29 cellular contexts compared by ENCODE assay signal in genomic region chr3:123692671-123693070, GRCh38.
DNase-seq lines count a peak whose midpoint lies in the region; ATAC-seq, FAIRE-seq and TF ChIP-seq lines count a peak whose summit lies in the region.
"Had no signal": no experiment of that assay in that cellular context is flagged by ENCODE, and none has a peak within 500 bp of the region (broad histone marks: within the 10 kb centered on the region; RNA-seq: fewer than 3 reads in every experiment).

No MANE protein-coding gene starts in this region.

- intact Hi-C loops in heart left ventricle (cut with DNase I): no loop called here
- intact Hi-C loops in Right ventricle myocardium inferior (cut with DNase I): no loop called here
- intact Hi-C loops in lower lobe of right lung (cut with DNase I): no loop called here
- intact Hi-C loops in uterus (cut with DNase I; ENCODE audit: low total_unique reads): no loop called here

- H3K9ac ChIP-seq in skeletal muscle satellite cell (ENCODE audit: low read depth, low read length): peak overlapping the region; percentile 31

- peaks cover 0 to 4% (median 0%) of the 10 kb centered on the region in 9 donors for H3K36me3 ChIP-seq in heart left ventricle
- H3K36me3 ChIP-seq in lower lobe of right lung: peaks cover 18% of the 10 kb centered on the region
- no peaks in the 10 kb centered on the region for H3K36me3 ChIP-seq in skeletal muscle satellite cell (ENCODE audit: insufficient read depth, low read length)
- no peaks in the 10 kb centered on the region for H3K36me3 ChIP-seq in uterus
- H3K36me3 ChIP-seq: neutrophil had no signal

- H3K4me2 ChIP-seq in skeletal muscle satellite cell (ENCODE audit: low read length): peak overlapping the region; percentile 51

- ATAC-seq in heart left ventricle (no peak), Right ventricle myocardium inferior (no peak), lower lobe of right lung (no peak)
- ATAC-seq in activated naive CD8-positive, alpha-beta T cell treated with anti-CD3 and anti-CD28 coated beads, Interleukin-2, amount 50 U/mL, for 24 hours: no peak
- ATAC-seq: activated CD4-positive, alpha-beta T cell treated with anti-CD3 and anti-CD28 coated beads for 36 hours; activated T-cell treated with anti-CD3 and anti-CD28 coated beads, Interleukin-2, amount 50 U/mL, for 72 hours; left lobe of liver had no signal

- TF ChIP-seq CTCF in heart left ventricle (IDR thresholded peaks at IDR 0.05): no peak
- no peak for TF ChIP-seq CTCF in lower lobe of right lung (IDR thresholded peaks at IDR 0.05)
- TF ChIP-seq CTCF in uterus (IDR thresholded peaks at IDR 0.05): no peak

- peak overlapping the region in 11 of 12 donors; percentile 23 to 90 (median 65) for H3K27ac ChIP-seq in heart left ventricle
- H3K27ac ChIP-seq in lower lobe of right lung: peak overlapping the region; percentile 78
- peak overlapping the region; percentile 90 to 96 for H3K27ac ChIP-seq in uterus
- H3K27ac ChIP-seq: HL-60, neutrophil had no signal

- no peak for FAIRE-seq in frontal cortex (lab: Jason Lieb, UNC)
- FAIRE-seq: astrocyte, GM18507, H1 had no signal

- H3K4me3 ChIP-seq in heart left ventricle: no peak overlapping the region
- no peak overlapping the region for H3K4me3 ChIP-seq in lower lobe of right lung
- H3K4me3 ChIP-seq in skeletal muscle satellite cell (ENCODE audit: low read length): no peak overlapping the region
- H3K4me3 ChIP-seq in uterus: no peak overlapping the region
- H3K4me3 ChIP-seq: mucosa of descending colon, Peyer's patch had no signal

- 84 to 91% (median 89%) methylated on average over 11 to 13 of the region's 13 CpGs for WGBS in heart left ventricle, 4 donors

- H3K9me3 ChIP-seq in heart left ventricle: no peaks in the 10 kb centered on the region
- no peaks in the 10 kb centered on the region for H3K9me3 ChIP-seq in lower lobe of right lung
- H3K9me3 ChIP-seq in skeletal muscle satellite cell (replicated peaks; ENCODE audit: low read length): no peaks in the 10 kb centered on the region
- no peaks in the 10 kb centered on the region for H3K9me3 ChIP-seq in uterus
- H3K9me3 ChIP-seq: mucosa of descending colon, neutrophil, Peyer's patch had no signal

- no peak for DNase-seq in heart left ventricle
- no peak for DNase-seq in Right ventricle myocardium inferior (ENCODE audit: missing footprints)
- no peak for DNase-seq in lower lobe of right lung
- no peak for DNase-seq in uterus
- no peak for DNase-seq in activated naive CD8-positive, alpha-beta T cell treated with anti-CD3 and anti-CD28 coated beads, Interleukin-2, amount 50 U/mL, for 24 hours
- DNase-seq in frontal cortex (ENCODE audit: low spot score in 2 of 2): no peak
- no peak for DNase-seq in DMS53 (lab: John Stamatoyannopoulos, UW)
- DNase-seq: 8988T; activated CD4-positive, alpha-beta T cell treated with anti-CD3 and anti-CD28 coated beads for 36 hours; activated CD8-positive, alpha-beta memory T cell treated with anti-CD3 and anti-CD28 coated beads for 24 hours; activated naive CD4-positive, alpha-beta T cell treated with anti-CD3 and anti-CD28 coated beads for 36 hours; activated T-cell treated with anti-CD3 and anti-CD28 coated beads, Interleukin-2, amount 50 U/mL, for 72 hours; CD4-positive, alpha-beta memory T cell; cerebellar nuclear complex; DMS 273 treated with DMSO at 0.1 percent for 48 hours; effector memory CD4-positive, alpha-beta T cell; mucosa of descending colon; NCI-H2107; NCI-H524; Peyer's patch had no signal

- peaks cover 7% of the 10 kb centered on the region for H3K27me3 Mint-ChIP-seq in activated naive CD8-positive, alpha-beta T cell treated with anti-CD3 and anti-CD28 coated beads, Interleukin-2, amount 50 U/mL, for 24 hours

- H3K27me3 ChIP-seq in heart left ventricle (no peaks in the 10 kb centered on the region), lower lobe of right lung (ENCODE audit: low read depth) (no peaks in the 10 kb centered on the region), skeletal muscle satellite cell (ENCODE audit: control insufficient read depth, insufficient read depth, low read length) (no peaks in the 10 kb centered on the region), uterus (no peaks in the 10 kb centered on the region)
- H3K27me3 ChIP-seq: neutrophil, Peyer's patch had no signal

- H3K27ac Mint-ChIP-seq in activated naive CD8-positive, alpha-beta T cell treated with anti-CD3 and anti-CD28 coated beads, Interleukin-2, amount 50 U/mL, for 24 hours: no peak overlapping the region
- H3K27ac Mint-ChIP-seq: activated CD4-positive, alpha-beta T cell treated with anti-CD3 and anti-CD28 coated beads for 36 hours; activated naive CD4-positive, alpha-beta T cell treated with anti-CD3 and anti-CD28 coated beads for 36 hours; activated T-cell treated with anti-CD3 and anti-CD28 coated beads, Interleukin-2, amount 50 U/mL, for 72 hours; IgD-negative memory B cell; T-helper 1 cell treated with Interleukin-12 subunit alpha and Interleukin-12 subunit beta and Interleukin-4 antibody, amounts not matched to agents 30 μg/mL and 1 μg/mL, for 36 hours had no signal

- no peaks in the 10 kb centered on the region for H3K9me3 Mint-ChIP-seq in activated naive CD8-positive, alpha-beta T cell treated with anti-CD3 and anti-CD28 coated beads, Interleukin-2, amount 50 U/mL, for 24 hours
- H3K9me3 Mint-ChIP-seq: activated naive CD4-positive, alpha-beta T cell treated with anti-CD3 and anti-CD28 coated beads for 36 hours; activated T-cell treated with anti-CD3 and anti-CD28 coated beads, Interleukin-2, amount 50 U/mL, for 72 hours; CD4-positive, alpha-beta memory T cell; IgD-negative memory B cell; T-helper 1 cell treated with Interleukin-12 subunit alpha and Interleukin-12 subunit beta and Interleukin-4 antibody, amounts not matched to agents 30 μg/mL and 1 μg/mL, for 36 hours had no signal

- no peaks in the 10 kb centered on the region for H3K4me1 Mint-ChIP-seq in activated naive CD8-positive, alpha-beta T cell treated with anti-CD3 and anti-CD28 coated beads, Interleukin-2, amount 50 U/mL, for 24 hours
- H3K4me1 Mint-ChIP-seq: activated CD4-positive, alpha-beta T cell treated with anti-CD3 and anti-CD28 coated beads for 36 hours; CD4-positive, alpha-beta memory T cell had no signal

- TF ChIP-seq POLR2A in heart left ventricle (IDR thresholded peaks at IDR 0.05) (no peak), uterus (IDR thresholded peaks at IDR 0.05) (no peak)

- H3K4me1 ChIP-seq in heart left ventricle (peaks cover 4 to 77% (median 45%) of the 10 kb centered on the region in 12 donors), lower lobe of right lung (peaks cover 80% of the 10 kb centered on the region), skeletal muscle satellite cell (ENCODE audit: control insufficient read depth, insufficient read depth, low read length) (peaks cover 72% of the 10 kb centered on the region), uterus (peaks cover 38 to 73% of the 10 kb centered on the region in 2 donors)

- H3K4me3 Mint-ChIP-seq in activated naive CD8-positive, alpha-beta T cell treated with anti-CD3 and anti-CD28 coated beads, Interleukin-2, amount 50 U/mL, for 24 hours: no peak overlapping the region
- H3K4me3 Mint-ChIP-seq: activated CD4-positive, alpha-beta T cell treated with anti-CD3 and anti-CD28 coated beads for 36 hours; activated naive CD4-positive, alpha-beta T cell treated with anti-CD3 and anti-CD28 coated beads for 36 hours; activated T-cell treated with anti-CD3 and anti-CD28 coated beads, Interleukin-2, amount 50 U/mL, for 72 hours; CD4-positive, alpha-beta memory T cell; IgD-negative memory B cell; T-helper 1 cell treated with Interleukin-12 subunit alpha and Interleukin-12 subunit beta and Interleukin-4 antibody, amounts not matched to agents 30 μg/mL and 1 μg/mL, for 36 hours had no signal

- no peaks in the 10 kb centered on the region for H3K36me3 Mint-ChIP-seq in activated naive CD8-positive, alpha-beta T cell treated with anti-CD3 and anti-CD28 coated beads, Interleukin-2, amount 50 U/mL, for 24 hours (ENCODE audit: low read depth)
- H3K36me3 Mint-ChIP-seq: CD4-positive, alpha-beta memory T cell; IgD-negative memory B cell had no signal
